Comparison of ENCODE assay signal across 31 cellular contexts in the genomic region with DNA sequence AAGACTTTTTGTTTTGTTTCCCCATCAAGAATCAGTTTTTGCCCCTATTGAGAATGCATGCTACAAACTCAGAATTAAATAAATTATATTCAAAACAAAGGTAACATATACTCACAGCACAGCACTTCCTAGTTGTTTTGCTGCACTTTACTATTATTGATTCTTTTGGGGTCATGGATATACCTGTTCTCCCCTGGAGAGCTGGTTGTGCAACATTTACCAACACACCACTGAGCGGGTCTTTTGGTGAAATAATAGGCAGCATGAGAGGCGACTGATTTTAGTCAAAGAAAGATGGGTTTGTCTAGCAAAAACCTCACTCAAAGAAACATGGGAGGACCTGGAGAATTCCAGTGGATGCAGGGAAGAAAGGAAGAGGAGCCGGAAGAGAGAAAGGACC. TPM values are rescaled to one million over a fixed set of nuclear protein-coding genes. Genes with fewer than 3 reads are reported as not detected.
"Had no signal": no experiment of that assay in that cellular context is flagged by ENCODE, and none has a peak within 500 bp of the region (broad histone marks: within the 10 kb centered on the region; RNA-seq: fewer than 3 reads in every experiment).

No MANE protein-coding gene starts in this region.

- H3K27ac ChIP-seq: coronary artery, epithelial cell of prostate, esophagus squamous epithelium, gastrocnemius medialis, heart right ventricle, left ventricle myocardium inferior, lower lobe of right lung had no signal

- H3K9me3 ChIP-seq: esophagus squamous epithelium, gastrocnemius medialis, heart right ventricle, left ventricle myocardium inferior, lower lobe of right lung, mucosa of descending colon had no signal

- ATAC-seq: effector memory CD8-positive, alpha-beta T cell; esophagus mucosa; gastrocnemius medialis; heart right ventricle; left colon; left lobe of liver; lower lobe of right lung; mucosa of descending colon; naive thymus-derived CD8-positive, alpha-beta T cell had no signal

- FAIRE-seq: colon, endometrium, islet of Langerhans, keratinocyte had no signal

- H3K36me3 ChIP-seq: esophagus squamous epithelium, gastrocnemius medialis, heart right ventricle, left ventricle myocardium inferior, lower lobe of right lung had no signal

- H3K4me3 ChIP-seq: coronary artery, esophagus squamous epithelium, gastrocnemius medialis, heart right ventricle, left ventricle myocardium inferior, lower lobe of right lung, mucosa of descending colon had no signal

- DNase-seq: dermis blood vessel endothelial cell; effector CD8-positive, alpha-beta T cell; effector memory CD8-positive, alpha-beta T cell; endodermal cell; erythroblast; esophagus squamous epithelium; foreskin fibroblast; foreskin melanocyte; gastrocnemius medialis; glutamatergic neuron; head of caudate nucleus; heart right ventricle; hippocampal formation; left colon; left ventricle myocardium inferior; lower lobe of right lung; mesenchymal stem cell; mucosa of descending colon; naive B cell; naive thymus-derived CD8-positive, alpha-beta T cell had no signal

- H3K27me3 ChIP-seq: esophagus squamous epithelium, gastrocnemius medialis, heart right ventricle had no signal

RNA-seq across cellular contexts. Expression of gene RAB44, which starts 59.0 kb away (rescaled TPM):
- total RNA-seq: endodermal cell; kidney epithelial cell; lung microvascular endothelial cell; myocyte; naive thymus-derived CD8-positive, alpha-beta T cell had no signal
- polyA plus RNA-seq: naive thymus-derived CD8-positive, alpha-beta T cell had no signal
